Comparison of ENCODE assay signal across 23 cellular contexts in genomic region chr12:131287938-131288797, GRCh38.
DNase-seq lines count a peak whose midpoint lies in the region; ATAC-seq and TF ChIP-seq lines count a peak whose summit lies in the region.
"Had no signal": no experiment of that assay in that cellular context is flagged by ENCODE, and none has a peak within 500 bp of the region (broad histone marks: within the 10 kb centered on the region; RNA-seq: fewer than 3 reads in every experiment).

No MANE protein-coding gene starts in this region.

- H3K4me3 Mint-ChIP-seq in activated CD4-positive, alpha-beta T cell treated with anti-CD3 and anti-CD28 coated beads, Interleukin-2, amount 10 ng/mL, durations not matched to agents 24 days and 14 days = no peak overlapping the region
- H3K4me3 Mint-ChIP-seq in activated CD4-positive, alpha-beta T cell treated with anti-CD3 and anti-CD28 coated beads, Interleukin-2, amount 10 ng/mL, durations not matched to agents 7 days and 5 days = no peak overlapping the region
- H3K4me3 Mint-ChIP-seq: activated CD8-positive, alpha-beta T cell treated with anti-CD3 and anti-CD28 coated beads for 36 hours; brain; CD4-positive, alpha-beta memory T cell; neural progenitor cell; stimulated activated naive CD8-positive, alpha-beta T cell treated with anti-CD3 and anti-CD28 coated beads, Interleukin-15, Interleukin-2, amounts not matched to agents 100 ng/mL and 50 ng/mL, for 24 hours had no signal

- no peaks in the 10 kb centered on the region for H3K27me3 Mint-ChIP-seq in activated CD4-positive, alpha-beta T cell treated with anti-CD3 and anti-CD28 coated beads, Interleukin-2, amount 10 ng/mL, durations not matched to agents 24 days and 14 days
- H3K27me3 Mint-ChIP-seq in activated CD4-positive, alpha-beta T cell treated with anti-CD3 and anti-CD28 coated beads, Interleukin-2, amount 10 ng/mL, durations not matched to agents 7 days and 5 days = no peaks in the 10 kb centered on the region
- H3K27me3 Mint-ChIP-seq: activated CD8-positive, alpha-beta T cell treated with anti-CD3 and anti-CD28 coated beads for 36 hours; stimulated activated naive CD8-positive, alpha-beta T cell treated with anti-CD3 and anti-CD28 coated beads, Interleukin-15, Interleukin-2, amounts not matched to agents 100 ng/mL and 50 ng/mL, for 24 hours had no signal

- H3K36me3 ChIP-seq in suprapubic skin = no peaks in the 10 kb centered on the region
- H3K36me3 ChIP-seq: neural progenitor cell, thyroid gland had no signal

- H3K27me3 ChIP-seq in suprapubic skin = peaks cover 6% of the 10 kb centered on the region
- H3K27me3 ChIP-seq: neural progenitor cell, thyroid gland had no signal

- TF ChIP-seq EP300 in suprapubic skin (IDR thresholded peaks at IDR 0.05) = no peak

- TF ChIP-seq CTCF in suprapubic skin (IDR thresholded peaks at IDR 0.05) = no peak

- H3K4me1 Mint-ChIP-seq in activated CD4-positive, alpha-beta T cell treated with anti-CD3 and anti-CD28 coated beads, Interleukin-2, amount 10 ng/mL, durations not matched to agents 24 days and 14 days = no peaks in the 10 kb centered on the region
- H3K4me1 Mint-ChIP-seq in activated CD4-positive, alpha-beta T cell treated with anti-CD3 and anti-CD28 coated beads, Interleukin-2, amount 10 ng/mL, durations not matched to agents 7 days and 5 days = no peaks in the 10 kb centered on the region
- H3K4me1 Mint-ChIP-seq: CD4-positive, alpha-beta memory T cell had no signal

- POLR2A ChIA-PET in activated CD4-positive, alpha-beta T cell treated with anti-CD3 and anti-CD28 coated beads, Interleukin-2, amount 10 ng/mL, durations not matched to agents 7 days and 5 days (lab: Charles Lee) = no interaction called here

- peak; percentile 34 for DNase-seq in activated CD4-positive, alpha-beta T cell treated with anti-CD3 and anti-CD28 coated beads, Interleukin-2, amount 10 ng/mL, durations not matched to agents 24 days and 14 days
- no peak for DNase-seq in activated CD4-positive, alpha-beta T cell treated with anti-CD3 and anti-CD28 coated beads, Interleukin-2, amount 10 ng/mL, durations not matched to agents 7 days and 5 days
- peak; percentile 49 for DNase-seq in SK-N-DZ (ENCODE audit: low spot score)
- DNase-seq in mesenteric fat pad (ENCODE audit: low spot score) = peak; percentile 84
- DNase-seq in suprapubic skin (ENCODE audit: low spot score in 2 of 2) = peak; percentile 27 to 57
- DNase-seq in NCI-H446 (lab: John Stamatoyannopoulos, UW) = no peak
- DNase-seq: activated CD8-positive, alpha-beta T cell treated with anti-CD3 and anti-CD28 coated beads for 36 hours; activated naive CD4-positive, alpha-beta T cell; activated T-cell treated with anti-CD3 and anti-CD28 coated beads, Interleukin-2, amount 50 U/mL, for 1 hour; CD4-positive, alpha-beta memory T cell; GOT3; IMR-90; NCI-H1048; NCI-H187 treated with DMSO at 0.1 percent for 48 hours; NCI-H524 treated with DMSO at 0.1 percent for 48 hours; thyroid gland had no signal

- H3K4me1 ChIP-seq in suprapubic skin = no peaks in the 10 kb centered on the region
- H3K4me1 ChIP-seq: neural progenitor cell, psoas muscle had no signal

- no peak overlapping the region for H3K27ac ChIP-seq in suprapubic skin
- H3K27ac ChIP-seq: neural progenitor cell, psoas muscle, RWPE1, thyroid gland had no signal

- WGBS in suprapubic skin = 73% methylated on average over 18 of the region's 27 CpGs

- H3K9me3 ChIP-seq in suprapubic skin = no peaks in the 10 kb centered on the region
- H3K9me3 ChIP-seq: psoas muscle, thyroid gland had no signal

- intact Hi-C loops in activated CD4-positive, alpha-beta T cell treated with anti-CD3 and anti-CD28 coated beads, Interleukin-2, amount 10 ng/mL, durations not matched to agents 24 days and 14 days (cut with micrococcal nuclease) = no loop called here

- H3K4me3 ChIP-seq in suprapubic skin = no peak overlapping the region
- H3K4me3 ChIP-seq: neural progenitor cell, psoas muscle, thyroid gland had no signal

- ATAC-seq in HG03175 (IDR thresholded peaks at IDR 0.05; ENCODE audit: unreplicated experiment) (no peak), HG02571 (IDR thresholded peaks at IDR 0.05; ENCODE audit: unreplicated experiment) (no peak)
- ATAC-seq: activated CD8-positive, alpha-beta T cell treated with anti-CD3 and anti-CD28 coated beads for 36 hours; psoas muscle had no signal

- TF ChIP-seq POLR2A in suprapubic skin (IDR thresholded peaks at IDR 0.05) = no peak

- no peaks in the 10 kb centered on the region for H3K9me3 Mint-ChIP-seq in activated CD4-positive, alpha-beta T cell treated with anti-CD3 and anti-CD28 coated beads, Interleukin-2, amount 10 ng/mL, durations not matched to agents 24 days and 14 days
- H3K9me3 Mint-ChIP-seq in activated CD4-positive, alpha-beta T cell treated with anti-CD3 and anti-CD28 coated beads, Interleukin-2, amount 10 ng/mL, durations not matched to agents 7 days and 5 days = peaks cover 2% of the 10 kb centered on the region
- H3K9me3 Mint-ChIP-seq: CD4-positive, alpha-beta memory T cell had no signal

- H3K36me3 Mint-ChIP-seq in activated CD4-positive, alpha-beta T cell treated with anti-CD3 and anti-CD28 coated beads, Interleukin-2, amount 10 ng/mL, durations not matched to agents 24 days and 14 days (ENCODE audit: low read depth) = no peaks in the 10 kb centered on the region
- H3K36me3 Mint-ChIP-seq in activated CD4-positive, alpha-beta T cell treated with anti-CD3 and anti-CD28 coated beads, Interleukin-2, amount 10 ng/mL, durations not matched to agents 7 days and 5 days (ENCODE audit: low read depth) = no peaks in the 10 kb centered on the region
- H3K36me3 Mint-ChIP-seq: brain; CD4-positive, alpha-beta memory T cell; neural progenitor cell had no signal

- H3K27ac Mint-ChIP-seq in activated CD4-positive, alpha-beta T cell treated with anti-CD3 and anti-CD28 coated beads, Interleukin-2, amount 10 ng/mL, durations not matched to agents 24 days and 14 days = no peak overlapping the region
- H3K27ac Mint-ChIP-seq in activated CD4-positive, alpha-beta T cell treated with anti-CD3 and anti-CD28 coated beads, Interleukin-2, amount 10 ng/mL, durations not matched to agents 7 days and 5 days = no peak overlapping the region
- H3K27ac Mint-ChIP-seq: activated CD8-positive, alpha-beta T cell treated with anti-CD3 and anti-CD28 coated beads for 36 hours; CD4-positive, alpha-beta memory T cell; stimulated activated naive CD8-positive, alpha-beta T cell treated with anti-CD3 and anti-CD28 coated beads, Interleukin-15, Interleukin-2, amounts not matched to agents 100 ng/mL and 50 ng/mL, for 24 hours had no signal

- CTCF ChIA-PET in activated CD4-positive, alpha-beta T cell treated with anti-CD3 and anti-CD28 coated beads, Interleukin-2, amount 10 ng/mL, durations not matched to agents 7 days and 5 days (lab: Charles Lee) = no interaction called here

Comparison
In these comparisons a context has a peak if more than half of its experiments do, and no peak if none do; other contexts are left out.
1. DNase-seq: peak in activated CD4-positive, alpha-beta T cell treated with anti-CD3 and anti-CD28 coated beads, Interleukin-2, amount 10 ng/mL, durations not matched to agents 24 days and 14 days (single experiment), SK-N-DZ (single experiment), mesenteric fat pad (single experiment) and suprapubic skin (2 of 2); none in activated CD4-positive, alpha-beta T cell treated with anti-CD3 and anti-CD28 coated beads, Interleukin-2, amount 10 ng/mL, durations not matched to agents 7 days and 5 days (single experiment) and NCI-H446 (0 of 2).